ENCODE assay signal across 17 cellular contexts in the genomic region with DNA sequence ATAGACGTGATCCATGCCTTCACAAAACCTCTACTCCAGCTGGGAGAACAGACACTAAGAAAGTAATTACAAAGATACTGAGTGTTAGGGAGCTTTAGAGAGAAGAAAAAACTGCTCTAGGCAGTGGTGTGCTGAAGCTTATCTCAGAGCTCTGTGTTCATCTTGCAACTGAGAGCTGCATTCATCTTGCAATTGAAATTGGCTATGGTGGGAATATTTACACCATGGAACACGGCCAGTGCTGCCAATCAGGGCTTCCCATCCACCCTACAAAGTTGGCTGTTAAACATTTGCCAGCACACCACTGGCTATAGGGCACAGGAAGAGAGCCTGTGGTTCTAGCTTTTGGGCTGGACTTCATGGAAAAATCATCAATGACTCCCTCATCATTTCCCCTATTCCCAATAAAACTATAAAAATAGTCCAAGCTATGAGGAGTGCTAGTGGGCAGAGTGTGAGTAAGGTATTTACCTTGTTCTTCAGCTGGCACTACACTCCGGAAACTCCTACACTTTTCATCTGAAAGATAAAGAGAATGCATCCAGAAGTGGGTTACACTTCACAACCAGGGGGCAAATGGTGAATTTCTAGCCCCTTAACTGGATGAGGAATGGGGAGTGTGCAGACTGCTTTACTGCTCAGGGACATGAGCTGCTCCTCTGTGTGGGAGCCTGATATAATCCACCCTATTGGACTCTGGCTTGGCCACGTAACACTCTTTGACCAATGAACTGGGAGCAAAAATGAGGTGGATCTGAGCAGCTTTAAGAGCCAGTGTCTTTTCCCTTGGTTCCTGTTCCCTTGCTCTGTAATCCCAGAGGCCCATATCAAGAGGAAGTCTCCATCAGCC. TPM values are rescaled to one million over a fixed set of nuclear protein-coding genes. Genes with fewer than 3 reads are reported as not detected.
DNase-seq lines count a peak whose midpoint lies in the region; ATAC-seq and TF ChIP-seq lines count a peak whose summit lies in the region.
"Had no signal": no experiment of that assay in that cellular context is flagged by ENCODE, and none has a peak within 500 bp of the region (broad histone marks: within the 10 kb centered on the region; RNA-seq: fewer than 3 reads in every experiment).

No MANE protein-coding gene starts in this region.

- peak overlapping the region; percentile 33; the same call in 1 of the 2 replicates for H3K4me3 ChIP-seq in PC-3 (ENCODE audit: low read length)
- H3K4me3 ChIP-seq in spleen = no peak overlapping the region
- H3K4me3 ChIP-seq: BLaER1 treated with 17β-estradiol and CSF1 and Interleukin-3, amounts not matched to agents 10 nM and 100 nM; GM23338 had no signal

- DNase-seq in HT1080 (ENCODE audit: low read depth) (peak; percentile 32), PC-3 (peak; percentile 77), Right ventricle myocardium superior (no peak), left ventricle myocardium superior (no peak), spleen (no peak)
- DNase-seq in activated effector memory CD4-positive, alpha-beta T cell treated with Interleukin-2 at 50 U/mL for 16 hours = no peak
- DNase-seq: ACHN; CD4-positive, CD25-positive, alpha-beta regulatory T cell; DMS 273 treated with DMSO at 0.1 percent for 48 hours; H7 had no signal

- no peaks in the 10 kb centered on the region for H3K79me2 ChIP-seq in PC-3 (ENCODE audit: low read length)

- H3F3A ChIP-seq in PC-3 (ENCODE audit: low read length, unreplicated experiment) = no peaks in the 10 kb centered on the region

- H3K27ac ChIP-seq in PC-3 (ENCODE audit: low read length) = peak overlapping the region; percentile 92
- H3K27ac ChIP-seq in spleen = no peak overlapping the region
- H3K27ac ChIP-seq: BLaER1 treated with 17β-estradiol and CSF1 and Interleukin-3, amounts not matched to agents 10 nM and 100 nM had no signal

- CTCF ChIA-PET in PC-3 (lab: Charles Lee) = no interaction called here

- peak overlapping the region; percentile 59 for H3K9ac ChIP-seq in PC-3 (ENCODE audit: low read length)
- H3K9ac ChIP-seq: BLaER1 treated with 17β-estradiol and CSF1 and Interleukin-3, amounts not matched to agents 10 nM and 100 nM had no signal

- H3K4me2 ChIP-seq in PC-3 (ENCODE audit: low read length) = peak overlapping the region; percentile 71
- H3K4me2 ChIP-seq: GM23338 had no signal

- H2AFZ ChIP-seq in PC-3 (ENCODE audit: low read length) = peak overlapping the region; percentile 11; the same call in 1 of the 2 replicates
- H2AFZ ChIP-seq: GM23338 had no signal

- intact Hi-C loops in PC-3 (cut with micrococcal nuclease) (loop anchor here (5.0 kb wide), 1 partner anchor 72 kb away; no protein-coding TSS in a partner anchor), Right ventricle myocardium superior (cut with DNase I) (no loop called here), left ventricle myocardium superior (cut with micrococcal nuclease) (no loop called here), spleen (cut with DNase I; ENCODE audit: low total_unique reads) (no loop called here)

- H3K4me1 ChIP-seq in PC-3 (ENCODE audit: insufficient read depth, low read length) = peaks cover 24% of the 10 kb centered on the region
- no peaks in the 10 kb centered on the region for H3K4me1 ChIP-seq in spleen

- no peak for TF ChIP-seq POLR2A in spleen (IDR thresholded peaks at IDR 0.05)

- H3K9me2 ChIP-seq in PC-3 (replicated peaks; ENCODE audit: low read length) = no peaks in the 10 kb centered on the region

- no peaks in the 10 kb centered on the region for H4K20me1 ChIP-seq in PC-3 (ENCODE audit: low read length)
- H4K20me1 ChIP-seq: BLaER1 treated with 17β-estradiol and CSF1 and Interleukin-3, amounts not matched to agents 10 nM and 100 nM had no signal

- H3K9me3 ChIP-seq in PC-3 (ENCODE audit: low read length) = no peaks in the 10 kb centered on the region
- H3K9me3 ChIP-seq in spleen = peaks cover 0 to 3% (median 0%) of the 10 kb centered on the region in 8 donors

- POLR2A ChIA-PET in PC-3 (lab: Charles Lee; ENCODE audit: unreplicated experiment) = interaction anchor here (0.6 kb wide), 1 partner anchor 23 kb away, joined by 7 read pairs; no protein-coding TSS in a partner anchor

- BruUV-seq in PC-3 (replicated peaks; lab: Mats Ljungman, UMichigan) = no TSS peak

- peak; percentile 74 for ATAC-seq in PC-3
- peak; percentile 74 for ATAC-seq in Right ventricle myocardium superior (ENCODE audit: poor library complexity)
- peak; percentile 72 for ATAC-seq in left ventricle myocardium superior
- no peak for ATAC-seq in GM21423 (IDR thresholded peaks at IDR 0.05; ENCODE audit: unreplicated experiment)
- no peak for ATAC-seq in GM21528 (IDR thresholded peaks at IDR 0.05; ENCODE audit: low FRiP score, unreplicated experiment)
- ATAC-seq: GM23338 had no signal

- WGBS in spleen, 5 donors = 73 to 86% (median 76%) methylated on average over 4 of the region's 4 CpGs

- H3K27me3 ChIP-seq in PC-3 (ENCODE audit: low read length) (no peaks in the 10 kb centered on the region), spleen (replicated peaks in 1 of 7) (peaks cover 0 to 29% (median 0%) of the 10 kb centered on the region in 7 donors)
- H3K27me3 ChIP-seq: BLaER1 treated with 17β-estradiol and CSF1 and Interleukin-3, amounts not matched to agents 10 nM and 100 nM had no signal

- no peaks in the 10 kb centered on the region for H3K36me3 ChIP-seq in PC-3 (ENCODE audit: low read depth, low read length)
- no peaks in the 10 kb centered on the region for H3K36me3 ChIP-seq in spleen
- H3K36me3 ChIP-seq: BLaER1 treated with 17β-estradiol and CSF1 and Interleukin-3, amounts not matched to agents 10 nM and 100 nM had no signal

- TF ChIP-seq CTCF in PC-3 (conservative IDR thresholded peaks at IDR 0.05; ENCODE audit: low read depth, low read length) (no peak), spleen (IDR thresholded peaks at IDR 0.05 in 8 of 11, conservative IDR thresholded peaks at IDR 0.05 in 3 of 11) (no peak)

RNA-seq across cellular contexts. Expression of gene GSG1L2, which starts 11.6 kb away (rescaled TPM):
- total RNA-seq in HT1080 (2014; rRNA removed; shearing (Covaris generic)) = not detected in 2 replicates
- not detected in 2 replicates for polyA plus RNA-seq in HT1080 (2015; cell fraction: cytosol; rRNA removed)
- polyA plus RNA-seq in HT1080 (2015; cell fraction: nucleus; rRNA removed) = not detected in 2 replicates
- not detected in 2 replicates for total RNA-seq in PC-3 (2014; rRNA removed)
- not detected for total RNA-seq in Right ventricle myocardium superior
- not detected for total RNA-seq in left ventricle myocardium superior
- total RNA-seq in spleen = not detected
- polyA plus RNA-seq in spleen = not detected
- total RNA-seq: A172; Calu3; CD4-positive, CD25-positive, alpha-beta regulatory T cell; Daoy; GM23338; H7 had no signal
- polyA plus RNA-seq: CD4-positive, CD25-positive, alpha-beta regulatory T cell; GM23338 had no signal

RNA-seq across cellular contexts. Expression of gene GLP2R, which starts 15.4 kb away (rescaled TPM):
- total RNA-seq in HT1080 (2014; rRNA removed; shearing (Covaris generic)) = 0.63 and 0.90 TPM in 2 replicates
- polyA plus RNA-seq in HT1080 (2015; cell fraction: cytosol; rRNA removed) = 0.17 and 0.20 TPM in 2 replicates
- 0.05 and 0.25 TPM in 2 replicates for polyA plus RNA-seq in HT1080 (2015; cell fraction: nucleus; rRNA removed)
- total RNA-seq in PC-3 (2014; rRNA removed) (0.06 and 0.22 TPM in 2 replicates), Right ventricle myocardium superior (0.11 TPM), left ventricle myocardium superior (0.35 TPM), spleen (under 1 TPM in 3 of 7 donors, not detected in 4; 0.07 to 0.63 (median 0.17) TPM)
- polyA plus RNA-seq in spleen = under 1 TPM; 0.07 to 0.22 (median 0.12) TPM
- total RNA-seq: CD4-positive, CD25-positive, alpha-beta regulatory T cell; GM23338; H7 had no signal
- polyA plus RNA-seq: CD4-positive, CD25-positive, alpha-beta regulatory T cell; GM23338 had no signal

RNA-seq across cellular contexts. Expression of gene DHRS7C, which starts 18.9 kb away (rescaled TPM):
- total RNA-seq in HT1080 (2014; rRNA removed; shearing (Covaris generic)) = not detected in 2 replicates
- polyA plus RNA-seq in HT1080 (2015; cell fraction: cytosol; rRNA removed) = not detected in 2 replicates
- polyA plus RNA-seq in HT1080 (2015; cell fraction: nucleus; rRNA removed) = not detected in 2 replicates
- total RNA-seq in PC-3 (2014; rRNA removed) = not detected in 2 replicates
- 71.6 TPM for total RNA-seq in Right ventricle myocardium superior
- total RNA-seq in left ventricle myocardium superior = 166 TPM
- not detected for total RNA-seq in spleen
- under 1 TPM in 1 of 3 donors, not detected in 2; 0.09 TPM for polyA plus RNA-seq in spleen
- total RNA-seq: A172; Calu3; CD4-positive, CD25-positive, alpha-beta regulatory T cell; Daoy; GM23338; H7 had no signal
- polyA plus RNA-seq: CD4-positive, CD25-positive, alpha-beta regulatory T cell; GM23338 had no signal

Comparison
In these comparisons a context has a peak if more than half of its experiments do, and no peak if none do; other contexts are left out.
1. DNase-seq: peak in HT1080 (single experiment) and PC-3 (single experiment); none in Right ventricle myocardium superior (single experiment), left ventricle myocardium superior (single experiment), spleen (single experiment) and activated effector memory CD4-positive, alpha-beta T cell treated with Interleukin-2 at 50 U/mL for 16 hours (single experiment).
2. ATAC-seq: peak in PC-3 (single experiment), Right ventricle myocardium superior (single experiment) and left ventricle myocardium superior (single experiment); none in GM21423 (single experiment) and GM21528 (single experiment).
3. RNA of gene DHRS7C, which starts 18.9 kb away (total RNA-seq): 166 TPM in left ventricle myocardium superior (single experiment) and 71.6 TPM in Right ventricle myocardium superior (single experiment); not detected in HT1080, not detected in PC-3 and not detected in spleen; every median in the first group is over 10 times any median in the second.